ENCODE assay signal across 13 cellular contexts in genomic region chr22:41857860-41858199, GRCh38. TPM values are rescaled to one million over a fixed set of nuclear protein-coding genes. Genes with fewer than 3 reads are reported as not detected.
A peak's percentile ranks its signal among the peaks of the same experiment; 100 is the strongest.
DNase-seq lines count a peak whose midpoint lies in the region; ATAC-seq and TF ChIP-seq lines count a peak whose summit lies in the region.
"Had no signal": no experiment of that assay in that cellular context is flagged by ENCODE, and none has a peak within 500 bp of the region (broad histone marks: within the 10 kb centered on the region; RNA-seq: fewer than 3 reads in every experiment).

No MANE protein-coding gene starts in this region.

- TF ChIP-seq CTCF in SK-N-SH (IDR thresholded peaks at IDR 0.05) (0 out of 2 replicates have a peak, but pooled peaks have one; percentile 4), GM23338 (conservative IDR thresholded peaks at IDR 0.05; ENCODE audit: low read depth in 2 of 2) (no peak), GM13977 (IDR thresholded peaks at IDR 0.05; ENCODE audit: extremely low read depth, insufficient read depth, missing control alignments) (no peak)

- H3K36me3 Mint-ChIP-seq in GM23338 (ENCODE audit: low read depth), result peaks cover 10% of the 10 kb centered on the region; the same call in 2 of the 3 replicates
- peaks cover 13% of the 10 kb centered on the region for H3K36me3 Mint-ChIP-seq in activated naive CD8-positive, alpha-beta T cell treated with anti-CD3 and anti-CD28 coated beads, Interleukin-2, amount 50 U/mL, for 24 hours (ENCODE audit: low read depth)
- peaks cover 0 to 9% (median 5%) of the 10 kb centered on the region in 5 donors for H3K36me3 Mint-ChIP-seq in naive thymus-derived CD4-positive, alpha-beta T cell

- H2AFZ ChIP-seq in SK-N-SH (ENCODE audit: low read depth), result no peak overlapping the region
- no peak overlapping the region for H2AFZ ChIP-seq in GM23338
- H2AFZ ChIP-seq: neural progenitor cell had no signal

- 0 out of 2 replicates have a peak overlapping the region, but pooled peaks have one; percentile 14 for H3K27ac Mint-ChIP-seq in GM23338
- H3K27ac Mint-ChIP-seq in activated naive CD8-positive, alpha-beta T cell treated with anti-CD3 and anti-CD28 coated beads, Interleukin-2, amount 50 U/mL, for 24 hours, result peak overlapping the region; percentile 93
- peak overlapping the region; percentile 62 to 91 (median 82) for H3K27ac Mint-ChIP-seq in naive thymus-derived CD4-positive, alpha-beta T cell
- H3K27ac Mint-ChIP-seq: neural progenitor cell had no signal

- no peak for TF ChIP-seq EP300 in SK-N-SH (IDR thresholded peaks at IDR 0.05; ENCODE audit: borderline replicate concordance in 1 of 2, low read depth in 1 of 2, low read length in 1 of 2)

- CTCF ChIA-PET in SK-N-SH (lab: Yijun Ruan, JAX), result interaction anchor here (0.8 to 1.6 kb wide), 4 partner anchors 10 to 161 kb away, joined by 3 to 5 read pairs (median 4); partner anchors contain the start of gene CCDC134
- CTCF ChIA-PET in naive thymus-derived CD4-positive, alpha-beta T cell (lab: Charles Lee), result interaction anchor here (0.7 to 3.6 kb wide), 11 partner anchors 11 to 160 kb away, joined by 3 to 22 read pairs (median 5); partner anchors contain the start of gene MEI1

- no peaks in the 10 kb centered on the region for H3K27me3 ChIP-seq in SK-N-SH (ENCODE audit: insufficient read depth)
- no peaks in the 10 kb centered on the region for H3K27me3 ChIP-seq in GM23338 (ENCODE audit: insufficient read depth)
- no peaks in the 10 kb centered on the region for H3K27me3 ChIP-seq in naive thymus-derived CD4-positive, alpha-beta T cell (ENCODE audit: control insufficient read depth in 2 of 2, insufficient read depth in 2 of 2, low read length in 2 of 2)
- H3K27me3 ChIP-seq: MG63, neural progenitor cell had no signal

- H3K4me1 ChIP-seq in SK-N-SH (ENCODE audit: control insufficient read depth in 1 of 2, insufficient read depth in 2 of 2, low read depth in 1 of 2, low read length in 1 of 2), result peaks cover 0 to 5% of the 10 kb centered on the region in 2 experiments; a peak in 1 of 4 replicates
- H3K4me1 ChIP-seq in GM23338 (ENCODE audit: insufficient read depth), result peaks cover 22% of the 10 kb centered on the region
- H3K4me1 ChIP-seq in naive thymus-derived CD4-positive, alpha-beta T cell (ENCODE audit: control insufficient read depth in 2 of 2, insufficient read depth in 2 of 2, low read length in 2 of 2), result peaks cover 23 to 31% of the 10 kb centered on the region in 2 donors

- DNase-seq in SK-N-SH (no peak), GM23338 (ENCODE audit: low spot score) (no peak), GM13977 (ENCODE audit: low spot score) (no peak), ureter (ENCODE audit: low spot score) (no peak)
- DNase-seq in activated naive CD8-positive, alpha-beta T cell treated with anti-CD3 and anti-CD28 coated beads, Interleukin-2, amount 50 U/mL, for 24 hours, result no peak
- DNase-seq in naive thymus-derived CD4-positive, alpha-beta T cell, result no peak
- DNase-seq: 8988T had no signal

- no peak for TF ChIP-seq RAD21 in SK-N-SH (IDR thresholded peaks at IDR 0.05; ENCODE audit: low read length)

- H3K9me3 Mint-ChIP-seq in GM23338, result no peaks in the 10 kb centered on the region
- H3K9me3 Mint-ChIP-seq in activated naive CD8-positive, alpha-beta T cell treated with anti-CD3 and anti-CD28 coated beads, Interleukin-2, amount 50 U/mL, for 24 hours, result no peaks in the 10 kb centered on the region
- H3K9me3 Mint-ChIP-seq in naive thymus-derived CD4-positive, alpha-beta T cell, result no peaks in the 10 kb centered on the region

- H3K4me1 Mint-ChIP-seq in GM23338, result peaks cover 20% of the 10 kb centered on the region
- peaks cover 80% of the 10 kb centered on the region for H3K4me1 Mint-ChIP-seq in activated naive CD8-positive, alpha-beta T cell treated with anti-CD3 and anti-CD28 coated beads, Interleukin-2, amount 50 U/mL, for 24 hours
- H3K4me1 Mint-ChIP-seq in naive thymus-derived CD4-positive, alpha-beta T cell, result peaks cover 34 to 72% (median 59%) of the 10 kb centered on the region in 7 donors

- H3K9me2 ChIP-seq in SK-N-SH (no peaks in the 10 kb centered on the region), GM23338 (ENCODE audit: insufficient read depth) (no peaks in the 10 kb centered on the region)

- H4K20me1 ChIP-seq in SK-N-SH (ENCODE audit: insufficient read depth) (no peaks in the 10 kb centered on the region), GM23338 (replicated peaks; ENCODE audit: insufficient read depth) (peaks cover 86% of the 10 kb centered on the region)

- H3K27me3 Mint-ChIP-seq in GM23338 (ENCODE audit: insufficient read depth, low read depth, poor library complexity), result peaks cover 5% of the 10 kb centered on the region
- H3K27me3 Mint-ChIP-seq in activated naive CD8-positive, alpha-beta T cell treated with anti-CD3 and anti-CD28 coated beads, Interleukin-2, amount 50 U/mL, for 24 hours, result peaks cover 1% of the 10 kb centered on the region
- H3K27me3 Mint-ChIP-seq in naive thymus-derived CD4-positive, alpha-beta T cell, result no peaks in the 10 kb centered on the region

- intact Hi-C loops in naive thymus-derived CD4-positive, alpha-beta T cell (cut with micrococcal nuclease), result loop anchor here (1.0 kb wide), 7 partner anchors 15 to 192 kb away; no protein-coding TSS in a partner anchor

- ATAC-seq in SK-N-SH treated with all-trans-retinoic acid at 6 μM for 48 hours (no peak), GM23338 (no peak), HG02852 (IDR thresholded peaks at IDR 0.05; ENCODE audit: unreplicated experiment) (no peak)
- no peak for ATAC-seq in activated naive CD8-positive, alpha-beta T cell treated with anti-CD3 and anti-CD28 coated beads, Interleukin-2, amount 50 U/mL, for 24 hours
- ATAC-seq in naive thymus-derived CD4-positive, alpha-beta T cell, result no peak

- no peaks in the 10 kb centered on the region for H3K9me3 ChIP-seq in SK-N-SH
- H3K9me3 ChIP-seq in naive thymus-derived CD4-positive, alpha-beta T cell (ENCODE audit: control insufficient read depth in 2 of 3, low read length in 3 of 3), result no peaks in the 10 kb centered on the region
- H3K9me3 ChIP-seq: MG63 had no signal

- H3K4me2 ChIP-seq in SK-N-SH (no peak overlapping the region), GM23338 (no peak overlapping the region)
- H3K4me2 ChIP-seq: neural progenitor cell had no signal

- no peak overlapping the region for H3K4me3 Mint-ChIP-seq in GM23338
- H3K4me3 Mint-ChIP-seq in activated naive CD8-positive, alpha-beta T cell treated with anti-CD3 and anti-CD28 coated beads, Interleukin-2, amount 50 U/mL, for 24 hours, result peak overlapping the region; percentile 58
- peak overlapping the region in 9 of 10 donors; percentile 3 to 67 (median 33) for H3K4me3 Mint-ChIP-seq in naive thymus-derived CD4-positive, alpha-beta T cell
- H3K4me3 Mint-ChIP-seq: neural progenitor cell had no signal

- H3K27ac ChIP-seq in SK-N-SH (ENCODE audit: low read depth in 2 of 2, low read length in 1 of 2) (no peak overlapping the region), GM23338 (ENCODE audit: low read depth) (no peak overlapping the region)
- no peak overlapping the region for H3K27ac ChIP-seq in naive thymus-derived CD4-positive, alpha-beta T cell (ENCODE audit: low read depth, low read length)
- H3K27ac ChIP-seq: neural progenitor cell had no signal

- H3K79me2 ChIP-seq in SK-N-SH (ENCODE audit: insufficient read depth) (peaks cover 3% of the 10 kb centered on the region; the same call in 1 of the 2 replicates), GM23338 (replicated peaks; ENCODE audit: insufficient read depth) (peaks cover 100% of the 10 kb centered on the region)

- in situ Hi-C loops in GM13977 (cut with MboI; ENCODE audit: low pct_unique_long_range_greater_than_20kb, low sequenced_read_pairs, unreplicated experiment), result no loop called here

- peaks cover 5% of the 10 kb centered on the region for H3F3A ChIP-seq in SK-N-SH (replicated peaks; ENCODE audit: insufficient read depth)
- peaks cover 8% of the 10 kb centered on the region; the same call in 1 of the 2 replicates for H3F3A ChIP-seq in GM23338 (replicated peaks; ENCODE audit: low read depth)

- no peak overlapping the region for H3K4me3 ChIP-seq in SK-N-SH (ENCODE audit: low read depth in 2 of 2, low read length in 1 of 2)
- H3K4me3 ChIP-seq in GM23338, result no peak overlapping the region
- H3K4me3 ChIP-seq in naive thymus-derived CD4-positive, alpha-beta T cell (ENCODE audit: low read length), result no peak overlapping the region
- H3K4me3 ChIP-seq: MG63, neural progenitor cell had no signal

- POLR2A ChIA-PET in SK-N-SH (lab: Yijun Ruan, JAX), result no interaction called here
- POLR2A ChIA-PET in naive thymus-derived CD4-positive, alpha-beta T cell (lab: Charles Lee), result interaction anchor here (1.4 to 2.2 kb wide), 4 partner anchors 22 to 83 kb away, joined by 4 to 18 read pairs (median 8); partner anchors contain the start of genes CCDC134 and SREBF2

- no peak overlapping the region for H3K9ac ChIP-seq in SK-N-SH
- H3K9ac ChIP-seq: neural progenitor cell had no signal

- H3K36me3 ChIP-seq in SK-N-SH (replicated peaks in 1 of 2; ENCODE audit: control insufficient read depth in 1 of 2, insufficient read depth in 2 of 2, low read length in 1 of 2) (no peaks in the 10 kb centered on the region), GM23338 (ENCODE audit: insufficient read depth) (peaks cover 10% of the 10 kb centered on the region)
- no peaks in the 10 kb centered on the region for H3K36me3 ChIP-seq in naive thymus-derived CD4-positive, alpha-beta T cell (ENCODE audit: control insufficient read depth in 2 of 3, insufficient read depth in 3 of 3, low read length in 3 of 3)
- H3K36me3 ChIP-seq: neural progenitor cell had no signal

RNA-seq across cellular contexts. Expression of gene SREBF2, which starts 24.9 kb away (rescaled TPM):
- 7.4 and 7.5 TPM in 2 replicates for polyA plus RNA-seq in SK-N-SH (2012; rRNA removed)
- polyA plus RNA-seq in SK-N-SH (2012; cell fraction: cytosol; rRNA removed), result 4.0 and 6.2 TPM in 2 replicates
- 15.2 and 16.5 TPM in 2 replicates for polyA plus RNA-seq in SK-N-SH (2012; cell fraction: nucleus; rRNA removed)
- 147 and 163 TPM in 2 replicates for total RNA-seq in GM23338 (2014; rRNA removed; shearing (Covaris generic))
- polyA plus RNA-seq in GM23338 (2016; fragmentation: Nextera tagmentation; extraction: Ambion mirVana), result 48.7 and 49.8 TPM in 2 replicates
- 100 to 1,000 TPM in 3 of 5 experiments, 10 to 100 TPM in 2; 71.5 to 117 (median 101) TPM for total RNA-seq in naive thymus-derived CD4-positive, alpha-beta T cell
- 10 to 100 TPM; 17.4 to 21.0 TPM for polyA plus RNA-seq in naive thymus-derived CD4-positive, alpha-beta T cell
- 165 TPM for total RNA-seq in ureter

RNA-seq across cellular contexts. Expression of gene SHISA8, which starts 57.0 kb away (rescaled TPM):
- polyA plus RNA-seq in SK-N-SH (2012; rRNA removed), result not detected in 2 replicates
- polyA plus RNA-seq in SK-N-SH (2012; cell fraction: cytosol; rRNA removed), result not detected in 2 replicates
- polyA plus RNA-seq in SK-N-SH (2012; cell fraction: nucleus; rRNA removed), result not detected in 2 replicates
- 0.62 and 5.1 TPM in 2 replicates for total RNA-seq in GM23338 (2014; rRNA removed; shearing (Covaris generic))
- polyA plus RNA-seq in GM23338 (2016; fragmentation: Nextera tagmentation; extraction: Ambion mirVana), result 0.21 TPM in 1 of 2 replicates, not detected in the other
- under 1 TPM in 3 of 5 experiments, not detected in 2; 0.34 to 0.58 (median 0.54) TPM for total RNA-seq in naive thymus-derived CD4-positive, alpha-beta T cell
- polyA plus RNA-seq in naive thymus-derived CD4-positive, alpha-beta T cell, result not detected
- total RNA-seq in ureter, result not detected
- total RNA-seq: glomerular endothelial cell, temporal lobe had no signal

RNA-seq across cellular contexts. Expression of gene CCDC134, which starts 57.4 kb away (rescaled TPM):
- polyA plus RNA-seq in SK-N-SH (2012; rRNA removed), result 1.8 and 2.0 TPM in 2 replicates
- polyA plus RNA-seq in SK-N-SH (2012; cell fraction: cytosol; rRNA removed), result 1.3 and 1.4 TPM in 2 replicates
- 1.6 and 2.2 TPM in 2 replicates for polyA plus RNA-seq in SK-N-SH (2012; cell fraction: nucleus; rRNA removed)
- total RNA-seq in GM23338 (2014; rRNA removed; shearing (Covaris generic)), result 21.0 and 24.5 TPM in 2 replicates
- polyA plus RNA-seq in GM23338 (2016; fragmentation: Nextera tagmentation; extraction: Ambion mirVana), result 2.7 and 4.2 TPM in 2 replicates
- total RNA-seq in naive thymus-derived CD4-positive, alpha-beta T cell, result 10 to 100 TPM; 13.7 to 22.8 (median 18.2) TPM
- polyA plus RNA-seq in naive thymus-derived CD4-positive, alpha-beta T cell, result 1 to 10 TPM; 4.5 to 9.1 TPM
- 10.4 TPM for total RNA-seq in ureter

Comparison
In these comparisons a context has a peak if more than half of its experiments do, and no peak if none do; other contexts are left out.
1. H3K27ac Mint-ChIP-seq: peak in every context shown above with its lines; median percentile 93 in activated naive CD8-positive, alpha-beta T cell treated with anti-CD3 and anti-CD28 coated beads, Interleukin-2, amount 50 U/mL, for 24 hours; 82 in naive thymus-derived CD4-positive, alpha-beta T cell; 14 in GM23338.